ENCODE assay signal across 15 cellular contexts in the genomic region with DNA sequence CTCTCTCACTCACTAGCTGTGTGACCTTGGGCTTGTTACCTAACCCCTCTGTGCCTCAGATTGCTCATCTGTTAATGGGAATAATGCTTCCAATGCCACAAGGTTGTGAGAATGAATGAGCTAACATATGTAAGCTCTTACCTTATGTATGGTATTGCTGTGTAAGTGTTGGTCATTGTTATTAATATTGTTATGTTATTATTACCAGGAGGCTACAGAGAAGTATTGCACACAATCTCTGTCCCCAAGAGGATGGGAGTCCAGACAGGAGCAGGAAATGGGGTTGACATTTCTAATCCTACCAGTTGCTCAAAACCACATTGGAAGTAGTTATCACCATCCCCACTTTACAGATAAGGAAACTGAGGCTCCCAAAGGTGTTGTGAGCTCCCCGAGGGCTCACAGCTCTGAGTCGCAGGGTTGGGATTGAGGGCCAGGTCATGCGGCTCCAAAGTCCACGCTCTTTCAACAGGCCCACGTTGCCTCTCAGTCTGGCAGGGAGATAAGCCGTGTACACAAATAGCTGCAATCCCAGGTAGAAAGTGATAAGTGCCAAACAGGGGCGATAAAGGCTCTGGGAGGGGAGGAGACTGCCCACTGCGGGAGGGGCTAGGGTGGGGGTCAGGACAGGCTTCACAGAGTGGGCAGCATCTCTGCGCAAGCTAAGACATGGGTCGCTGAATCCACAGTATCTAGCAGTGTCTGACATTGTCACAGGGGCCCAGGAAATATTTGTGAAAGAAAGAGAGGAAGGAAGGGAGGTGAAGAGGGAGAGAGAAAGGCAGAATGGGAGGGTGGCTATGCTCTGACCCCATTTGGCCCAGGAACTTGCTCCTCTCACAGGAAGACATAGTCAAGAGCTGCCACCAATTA. TPM values are rescaled to one million over a fixed set of nuclear protein-coding genes. Genes with fewer than 3 reads are reported as not detected.
DNase-seq lines count a peak whose midpoint lies in the region; TF ChIP-seq lines count a peak whose summit lies in the region.
"Had no signal": no experiment of that assay in that cellular context is flagged by ENCODE, and none has a peak within 500 bp of the region (broad histone marks: within the 10 kb centered on the region; RNA-seq: fewer than 3 reads in every experiment).

No MANE protein-coding gene starts in this region.

- DNase-seq in left ventricle myocardium inferior (peak; percentile 9), ovary (peak in 4 of 5 donors; percentile 2 to 18 (median 8)), NOMO-1 (lab: John Stamatoyannopoulos, UW; ENCODE audit: unreplicated experiment in 2 of 2) (no peak), cerebellum (ENCODE audit: low spot score) (no peak), Ammon's horn (ENCODE audit: low spot score) (no peak)
- no peak for DNase-seq in stimulated activated CD4-positive, alpha-beta T cell treated with anti-CD3 and anti-CD28 coated beads, Interleukin-4, amount 100 ng/mL, for 4 hours
- DNase-seq: activated naive CD4-positive, alpha-beta T cell; GOT3; NCI-H1048; NCI-H2227 treated with DMSO at 0.1 percent for 48 hours; nephron progenitor cell; NK-92 treated with Interleukin-12 subunit alpha and Interleukin-12 subunit beta, amount 100 ng/mL, for 24 hours; stimulated activated naive CD4-positive, alpha-beta T cell had no signal

- TF ChIP-seq EP300 in ovary (IDR thresholded peaks at IDR 0.05), result no peak

- intact Hi-C loops in left ventricle myocardium inferior (cut with micrococcal nuclease), result no loop called here
- intact Hi-C loops in ovary (cut with DNase I), result no loop called here

- TF ChIP-seq POLR2A in ovary (IDR thresholded peaks at IDR 0.05), result no peak

- peak overlapping the region in 6 of 11 experiments; percentile 11 to 36 (median 18); a peak in 3 of 22 replicates for H3K4me2 ChIP-seq in BLaER1 treated with 17β-estradiol and CSF1 and Interleukin-3, amounts not matched to agents 10 nM and 100 nM

- no peak overlapping the region for H3K4me3 ChIP-seq in BLaER1 treated with 17β-estradiol and CSF1 and Interleukin-3, amounts not matched to agents 10 nM and 100 nM
- no peak overlapping the region for H3K4me3 ChIP-seq in left ventricle myocardium inferior
- no peak overlapping the region for H3K4me3 ChIP-seq in ovary

- peaks cover 10 to 24% (median 17%) of the 10 kb centered on the region in 10 experiments for H3K4me1 ChIP-seq in BLaER1 treated with 17β-estradiol and CSF1 and Interleukin-3, amounts not matched to agents 10 nM and 100 nM
- H3K4me1 ChIP-seq in left ventricle myocardium inferior (peaks cover 13% of the 10 kb centered on the region), ovary (ENCODE audit: insufficient read depth) (no peaks in the 10 kb centered on the region)

- H3K27me3 ChIP-seq in BLaER1 treated with 17β-estradiol and CSF1 and Interleukin-3, amounts not matched to agents 10 nM and 100 nM, result peaks cover 0 to 6% (median 0%) of the 10 kb centered on the region in 11 experiments; a peak in 3 of 22 replicates
- H3K27me3 ChIP-seq in left ventricle myocardium inferior (ENCODE audit: low read depth), result no peaks in the 10 kb centered on the region
- H3K27me3 ChIP-seq in ovary, result no peaks in the 10 kb centered on the region

- no peak overlapping the region for H3K9ac ChIP-seq in BLaER1 treated with 17β-estradiol and CSF1 and Interleukin-3, amounts not matched to agents 10 nM and 100 nM

- TF ChIP-seq CTCF in VCaP (conservative IDR thresholded peaks at IDR 0.05) (no peak), left ventricle myocardium inferior (IDR thresholded peaks at IDR 0.05; ENCODE audit: borderline replicate concordance) (no peak), ovary (IDR thresholded peaks at IDR 0.05) (no peak)

- no peak overlapping the region for H3K27ac ChIP-seq in BLaER1 treated with 17β-estradiol and CSF1 and Interleukin-3, amounts not matched to agents 10 nM and 100 nM
- peak overlapping the region; percentile 34; the same call in 1 of the 2 replicates for H3K27ac ChIP-seq in VCaP
- no peak overlapping the region for H3K27ac ChIP-seq in left ventricle myocardium inferior (replicated peaks)
- H3K27ac ChIP-seq in ovary, result no peak overlapping the region

- H3K36me3 ChIP-seq in BLaER1 treated with 17β-estradiol and CSF1 and Interleukin-3, amounts not matched to agents 10 nM and 100 nM, result no peaks in the 10 kb centered on the region
- H3K36me3 ChIP-seq in left ventricle myocardium inferior (no peaks in the 10 kb centered on the region), ovary (no peaks in the 10 kb centered on the region)

- H4K20me1 ChIP-seq in BLaER1 treated with 17β-estradiol and CSF1 and Interleukin-3, amounts not matched to agents 10 nM and 100 nM, result peaks cover 0 to 8% (median 0%) of the 10 kb centered on the region in 11 experiments; a peak in 2 of 22 replicates

- H3K9me3 ChIP-seq in BLaER1 treated with 17β-estradiol and CSF1 and Interleukin-3, amounts not matched to agents 10 nM and 100 nM (replicated peaks in 1 of 11), result no peaks in the 10 kb centered on the region
- H3K9me3 ChIP-seq in left ventricle myocardium inferior (replicated peaks) (no peaks in the 10 kb centered on the region), ovary (no peaks in the 10 kb centered on the region)

- WGBS in ovary, 3 donors, result 79 to 88% (median 85%) methylated on average over 10 of the region's 10 CpGs

RNA-seq across cellular contexts. Expression of a gene that starts 9.6 kb away (rescaled TPM):
- total RNA-seq in left ventricle myocardium inferior (55.9 TPM), ovary (100 to 1,000 TPM in 2 of 7 donors, 10 to 100 TPM in 5; 30.3 to 117 (median 86.3) TPM), cerebellum (53.4 TPM)
- polyA plus RNA-seq in ovary, result 10 to 100 TPM; 36.5 to 40.3 TPM

Comparison
In these comparisons a context has a peak if more than half of its experiments do, and no peak if none do; other contexts are left out.
1. DNase-seq: peak in left ventricle myocardium inferior (single experiment) and ovary (4 of 5); none in stimulated activated CD4-positive, alpha-beta T cell treated with anti-CD3 and anti-CD28 coated beads, Interleukin-4, amount 100 ng/mL, for 4 hours (0 of 2), NOMO-1 (0 of 2), cerebellum (single experiment) and Ammon's horn (single experiment).